In the genomic region with DNA sequence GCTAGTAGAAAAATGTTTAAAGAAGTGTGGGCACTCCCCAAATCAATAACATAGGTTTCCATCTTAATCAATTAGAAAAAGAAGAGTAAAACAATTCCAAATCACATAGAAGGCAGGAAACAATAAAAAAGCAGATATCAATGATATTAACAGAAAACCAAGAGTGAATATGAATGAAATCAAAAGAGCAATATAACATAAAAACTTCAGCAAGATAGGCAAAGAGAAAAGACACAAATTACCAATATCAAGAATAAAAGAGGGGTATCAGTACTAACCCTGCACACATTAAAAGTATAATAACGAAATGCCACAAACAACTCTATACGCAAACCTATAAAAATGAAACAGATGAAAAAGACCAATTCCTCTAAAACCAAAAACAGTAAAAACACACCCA, we compare ENCODE assay signal across 21 cellular contexts.
"Had no signal": no experiment of that assay in that cellular context is flagged by ENCODE, and none has a peak within 500 bp of the region (broad histone marks: within the 10 kb centered on the region; RNA-seq: fewer than 3 reads in every experiment).

No MANE protein-coding gene starts in this region.

- H3K27me3 Mint-ChIP-seq: activated naive CD8-positive, alpha-beta T cell; progenitor cell of endocrine pancreas had no signal

- H3K4me3 Mint-ChIP-seq: activated B cell treated with CpG ODN at 0.5 μM for 24 hours; activated CD4-positive, alpha-beta T cell treated with anti-CD3 and anti-CD28 coated beads for 36 hours; activated naive CD8-positive, alpha-beta T cell; activated T-cell treated with anti-CD3 and anti-CD28 coated beads, Interleukin-2, amount 50 U/mL, for 4 hours; naive B cell had no signal

- H3K36me3 ChIP-seq: breast epithelium, lower lobe of right lung, spleen, vagina had no signal

- H3K4me1 ChIP-seq: breast epithelium, lower lobe of right lung, testis, vagina had no signal

- H3K4me1 Mint-ChIP-seq: activated CD4-positive, alpha-beta T cell treated with anti-CD3 and anti-CD28 coated beads for 36 hours had no signal

- H3K9me3 ChIP-seq: breast epithelium, lower lobe of right lung, spleen, testis, vagina had no signal

- H3K9me3 Mint-ChIP-seq: activated B cell treated with CpG ODN at 0.5 μM for 24 hours; activated T-cell treated with anti-CD3 and anti-CD28 coated beads, Interleukin-2, amount 50 U/mL, for 4 hours; activated T-helper 2 cell treated with anti-CD3 and anti-CD28 coated beads, Interferon-gamma antibody, Interleukin-2, Interleukin-4, amounts not matched to agents 10 μg/mL and 5 μg/mL and 100 μg/mL, durations not matched to agents 14 hours and 24 hours and 36 hours; naive B cell had no signal

- H3K27ac ChIP-seq: breast epithelium, lower lobe of right lung, spleen, testis, vagina had no signal

- H3K27ac Mint-ChIP-seq: activated B cell treated with CpG ODN at 0.5 μM for 24 hours; activated CD4-positive, alpha-beta T cell treated with anti-CD3 and anti-CD28 coated beads for 36 hours; activated naive CD8-positive, alpha-beta T cell; activated T-helper 2 cell treated with anti-CD3 and anti-CD28 coated beads, Interferon-gamma antibody, Interleukin-2, Interleukin-4, amounts not matched to agents 10 μg/mL and 5 μg/mL and 100 μg/mL, durations not matched to agents 14 hours and 24 hours and 36 hours; progenitor cell of endocrine pancreas had no signal

- H3K27me3 ChIP-seq: breast epithelium, spleen, testis, vagina had no signal

- DNase-seq: activated B cell treated with CpG ODN at 0.5 μM for 24 hours; activated CD4-positive, alpha-beta T cell treated with anti-CD3 and anti-CD28 coated beads for 36 hours; activated CD4-positive, alpha-beta T cell treated with anti-CD3 and anti-CD28 coated beads, Interleukin-2, amount 50 U/mL, for 4 hours; activated CD8-positive, alpha-beta memory T cell treated with anti-CD3 and anti-CD28 coated beads, Interleukin-2, amount 50 U/mL, for 48 hours; activated naive CD4-positive, alpha-beta T cell; activated T-cell treated with anti-CD3 and anti-CD28 coated beads, Interleukin-2, amount 50 U/mL, for 4 hours; cortex of kidney; foreskin fibroblast; kidney; naive B cell; retina; spleen; stimulated activated CD4-positive, alpha-beta T cell treated with anti-CD3 and anti-CD28 coated beads, Interleukin-4, amount 100 ng/mL, for 1 hour; stimulated activated naive CD4-positive, alpha-beta T cell; testis had no signal

- H3K4me3 ChIP-seq: breast epithelium, lower lobe of right lung, spleen, testis, vagina had no signal

- ATAC-seq: activated CD4-positive, alpha-beta T cell treated with anti-CD3 and anti-CD28 coated beads for 36 hours; activated T-cell treated with anti-CD3 and anti-CD28 coated beads, Interleukin-2, amount 50 U/mL, for 4 hours; lower lobe of right lung had no signal
